17 cellular contexts compared by ENCODE assay signal in genomic region chr11:119506436-119506835, GRCh38.
"Had no signal": no experiment of that assay in that cellular context is flagged by ENCODE, and none has a peak within 500 bp of the region (broad histone marks: within the 10 kb centered on the region; RNA-seq: fewer than 3 reads in every experiment).

No MANE protein-coding gene starts in this region.

- DNase-seq: activated CD4-positive, alpha-beta T cell treated with anti-CD3 and anti-CD28 coated beads for 36 hours; activated CD4-positive, alpha-beta T cell treated with anti-CD3 and anti-CD28 coated beads, Interleukin-2, amount 50 U/mL, for 48 hours; activated gamma-delta T cell; amygdala; central memory CD4-positive, alpha-beta T cell; colonic mucosa; hippocampal formation; left cardiac atrium; lower lobe of right lung; natural killer cell; pancreas; spleen; stimulated activated naive B cell treated with anti-CD40 and anti-IgM and Interleukin-4, amounts not matched to agents 10 μg/mL and 1 μg/mL and 100 μg/mL, for 72 hours had no signal

- ATAC-seq: activated CD4-positive, alpha-beta T cell treated with anti-CD3 and anti-CD28 coated beads for 36 hours; activated naive CD4-positive, alpha-beta T cell treated with anti-CD3 and anti-CD28 coated beads, Interleukin-2, amount 50 U/mL, for 72 hours; lower lobe of right lung; natural killer cell; sciatic nerve; stimulated activated naive B cell treated with anti-CD40 and anti-IgM and Interleukin-4, amounts not matched to agents 10 μg/mL and 1 μg/mL and 100 μg/mL, for 72 hours had no signal

- H3K9me3 Mint-ChIP-seq: natural killer cell had no signal

- H3K4me3 ChIP-seq: colonic mucosa, lower lobe of right lung, pancreas, spleen had no signal

- H3K27ac ChIP-seq: colonic mucosa, lower lobe of right lung, neutrophil, pancreas, spleen had no signal

- H3K4me3 Mint-ChIP-seq: activated CD4-positive, alpha-beta T cell treated with anti-CD3 and anti-CD28 coated beads for 36 hours; natural killer cell; stimulated activated naive B cell treated with anti-CD40 and anti-IgM and Interleukin-4, amounts not matched to agents 10 μg/mL and 1 μg/mL and 100 μg/mL, for 72 hours; T-helper 1 cell treated with Interleukin-12 subunit alpha and Interleukin-12 subunit beta and Interleukin-4 antibody, amounts not matched to agents 30 μg/mL and 1 μg/mL, for 36 hours had no signal

- H3K9me3 ChIP-seq: colonic mucosa, lower lobe of right lung, neutrophil, pancreas, spleen had no signal

- H3K4me1 ChIP-seq: colonic mucosa, lower lobe of right lung, pancreas had no signal

- H3K27me3 ChIP-seq: colonic mucosa, neutrophil, pancreas had no signal

- H3K36me3 ChIP-seq: colonic mucosa, lower lobe of right lung, neutrophil, pancreas, spleen had no signal

- H3K36me3 Mint-ChIP-seq: activated naive CD4-positive, alpha-beta T cell treated with anti-CD3 and anti-CD28 coated beads, Interleukin-2, amount 50 U/mL, for 72 hours; natural killer cell had no signal

- H3K4me1 Mint-ChIP-seq: natural killer cell had no signal

- H3K27ac Mint-ChIP-seq: activated CD4-positive, alpha-beta T cell treated with anti-CD3 and anti-CD28 coated beads for 36 hours; activated naive CD4-positive, alpha-beta T cell treated with anti-CD3 and anti-CD28 coated beads, Interleukin-2, amount 50 U/mL, for 72 hours; natural killer cell; T-helper 1 cell treated with Interleukin-12 subunit alpha and Interleukin-12 subunit beta and Interleukin-4 antibody, amounts not matched to agents 30 μg/mL and 1 μg/mL, for 36 hours had no signal
